Comparison of ENCODE assay signal across 20 cellular contexts in the genomic region with DNA sequence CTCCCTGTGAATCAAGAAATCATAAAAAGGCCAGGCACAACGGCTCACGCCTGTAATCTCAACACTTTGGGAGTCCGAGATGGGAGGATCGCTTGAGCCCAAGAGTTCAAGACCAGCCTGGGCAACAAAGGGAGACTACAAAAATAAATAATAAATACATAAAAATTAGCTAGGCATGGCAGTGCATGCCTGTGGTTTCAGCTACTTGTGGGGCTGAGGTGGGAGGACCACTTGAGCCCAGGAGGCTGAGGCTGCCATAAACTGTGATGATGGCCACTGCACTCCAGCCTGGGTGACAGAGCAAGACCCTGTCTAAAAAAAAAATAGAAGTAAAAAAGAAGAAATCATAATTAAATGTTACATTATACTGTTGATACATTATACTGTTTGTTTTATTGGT.
"Had no signal": no experiment of that assay in that cellular context is flagged by ENCODE, and none has a peak within 500 bp of the region (broad histone marks: within the 10 kb centered on the region; RNA-seq: fewer than 3 reads in every experiment).

No MANE protein-coding gene starts in this region.

- H3K27ac ChIP-seq: HL-60 had no signal

- DNase-seq: KBM-7, NCI-H1092, NCI-H1105 treated with DMSO at 0.1 percent for 48 hours, NCI-H146, NCI-H1694 treated with DMSO at 0.1 percent for 48 hours, NCI-H1930, NCI-H2081, NCI-H2171, NCI-H226, NCI-H446, NCI-H510A, NCI-H524 treated with DMSO at 0.1 percent for 48 hours, NCI-H69, NCI-H774, Right ventricle myocardium superior, RPMI8226, SIG-M5, SK-N-SH, SW 1271 had no signal

- H3K9me3 ChIP-seq: SK-N-SH had no signal
